ENCODE assay signal across 28 cellular contexts in the genomic region with DNA sequence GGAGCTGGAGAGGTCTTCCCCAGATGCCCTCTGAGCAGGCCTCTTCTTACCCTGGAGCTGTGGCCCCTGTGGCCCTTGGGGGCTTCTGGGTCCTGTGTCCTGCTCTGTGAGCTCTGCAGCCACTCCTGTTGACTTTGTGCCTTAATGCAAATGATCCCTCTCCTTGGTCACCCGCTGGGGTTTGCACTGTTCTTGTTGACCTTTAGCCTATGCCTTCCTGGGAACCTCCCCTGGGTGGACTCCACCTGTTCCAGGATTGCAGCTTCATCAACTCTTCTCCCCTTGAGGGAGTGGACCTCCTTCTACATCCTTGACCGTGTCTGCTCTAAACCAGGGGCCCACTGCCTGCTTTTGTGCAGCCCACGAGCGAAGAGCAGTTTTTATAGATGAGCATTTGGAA.
"Had no signal": no experiment of that assay in that cellular context is flagged by ENCODE, and none has a peak within 500 bp of the region (broad histone marks: within the 10 kb centered on the region; RNA-seq: fewer than 3 reads in every experiment).

No MANE protein-coding gene starts in this region.

- H3K4me1 Mint-ChIP-seq: activated CD4-positive, alpha-beta T cell treated with anti-CD3 and anti-CD28 coated beads, Interleukin-2, amount 10 ng/mL, durations not matched to agents 24 days and 14 days; activated naive CD4-positive, alpha-beta T cell treated with anti-CD3 and anti-CD28 coated beads, Interleukin-2, amount 50 U/mL, for 24 hours; activated naive CD8-positive, alpha-beta T cell treated with anti-CD3 and anti-CD28 coated beads, Interleukin-2, amount 10 ng/mL, durations not matched to agents 7 days and 5 days; activated T-helper 17 cell treated with anti-CD3 and anti-CD28 coated beads, Interleukin-2, amount 50 U/mL, for 72 hours had no signal

- H3K36me3 ChIP-seq: ascending aorta, cardiac muscle cell, SJCRH30 had no signal

- H3K4me3 ChIP-seq: ascending aorta, cardiac muscle cell, SJCRH30, SK-N-MC had no signal

- DNase-seq: activated CD4-positive, alpha-beta T cell treated with anti-CD3 and anti-CD28 coated beads, Interleukin-2, amount 10 ng/mL, durations not matched to agents 24 days and 14 days; activated CD4-positive, alpha-beta T cell treated with anti-CD3 and anti-CD28 coated beads, Interleukin-2, amount 50 U/mL, for 4 hours; activated CD8-positive, alpha-beta T cell treated with anti-CD3 and anti-CD28 coated beads for 36 hours; activated effector memory CD4-positive, alpha-beta T cell treated with anti-CD3 and anti-CD28 coated beads, Interleukin-2, amount 50 U/mL, for 16 hours; activated naive CD4-positive, alpha-beta T cell treated with Interleukin-2 at 50 U/mL for 16 hours; activated naive CD8-positive, alpha-beta T cell treated with anti-CD3 and anti-CD28 coated beads, Interleukin-2, amount 10 ng/mL, durations not matched to agents 7 days and 5 days; activated T-cell treated with anti-CD3 and anti-CD28 coated beads, Interleukin-2, amount 50 U/mL, for 1 hour; activated T-cell treated with anti-CD3 and anti-CD28 coated beads, Interleukin-2, amount 50 U/mL, for 72 hours; amygdala; NCI-H1105; NCI-H1417 treated with DMSO at 0.1 percent for 48 hours; NCI-H1694; NCI-H1930; NCI-H2081 treated with DMSO at 0.1 percent for 48 hours; NCI-H226; NCI-H446 treated with DMSO at 0.1 percent for 48 hours; NCI-H524; NCI-H69; SHP77; SJCRH30 had no signal

- H3K27me3 Mint-ChIP-seq: activated CD4-positive, alpha-beta T cell treated with anti-CD3 and anti-CD28 coated beads, Interleukin-2, amount 10 ng/mL, durations not matched to agents 24 days and 14 days; activated CD8-positive, alpha-beta T cell treated with anti-CD3 and anti-CD28 coated beads for 36 hours had no signal

- H3K9me3 ChIP-seq: ascending aorta, SJCRH30 had no signal

- ATAC-seq: activated CD8-positive, alpha-beta T cell treated with anti-CD3 and anti-CD28 coated beads for 36 hours; activated T-cell treated with anti-CD3 and anti-CD28 coated beads, Interleukin-2, amount 50 U/mL, for 72 hours; activated T-helper 17 cell treated with anti-CD3 and anti-CD28 coated beads, Interleukin-2, amount 50 U/mL, for 72 hours; Panc1 had no signal

- H3K27me3 ChIP-seq: ascending aorta, cardiac muscle cell, SJCRH30 had no signal

- H3K4me1 ChIP-seq: ascending aorta, SJCRH30 had no signal

- H3K36me3 Mint-ChIP-seq: activated naive CD4-positive, alpha-beta T cell treated with anti-CD3 and anti-CD28 coated beads, Interleukin-2, amount 50 U/mL, for 24 hours; activated naive CD8-positive, alpha-beta T cell treated with anti-CD3 and anti-CD28 coated beads, Interleukin-2, amount 10 ng/mL, durations not matched to agents 7 days and 5 days had no signal

- H3K27ac ChIP-seq: ascending aorta, cardiac muscle cell, SJCRH30, SK-N-MC had no signal

- H3K9me3 Mint-ChIP-seq: activated CD4-positive, alpha-beta T cell treated with anti-CD3 and anti-CD28 coated beads, Interleukin-2, amount 10 ng/mL, durations not matched to agents 24 days and 14 days; activated CD8-positive, alpha-beta T cell treated with anti-CD3 and anti-CD28 coated beads for 36 hours; activated naive CD4-positive, alpha-beta T cell treated with anti-CD3 and anti-CD28 coated beads, Interleukin-2, amount 50 U/mL, for 24 hours; activated naive CD8-positive, alpha-beta T cell treated with anti-CD3 and anti-CD28 coated beads, Interleukin-2, amount 10 ng/mL, durations not matched to agents 7 days and 5 days; activated T-cell treated with anti-CD3 and anti-CD28 coated beads, Interleukin-2, amount 50 U/mL, for 72 hours; activated T-helper 17 cell treated with anti-CD3 and anti-CD28 coated beads, Interleukin-2, amount 50 U/mL, for 72 hours; T-helper 1 cell treated with Interleukin-12 subunit alpha and Interleukin-12 subunit beta and Interleukin-4 antibody, amounts not matched to agents 30 μg/mL and 1 μg/mL, for 36 hours; T-helper 2 cell treated with Interferon-gamma antibody and Interleukin-4, amounts not matched to agents 5 μg/mL and 100 μg/mL, for 36 hours had no signal

- H3K27ac Mint-ChIP-seq: activated CD4-positive, alpha-beta T cell treated with anti-CD3 and anti-CD28 coated beads, Interleukin-2, amount 10 ng/mL, durations not matched to agents 24 days and 14 days; activated CD8-positive, alpha-beta T cell treated with anti-CD3 and anti-CD28 coated beads for 36 hours; activated naive CD4-positive, alpha-beta T cell treated with anti-CD3 and anti-CD28 coated beads, Interleukin-2, amount 50 U/mL, for 24 hours; activated naive CD8-positive, alpha-beta T cell treated with anti-CD3 and anti-CD28 coated beads, Interleukin-2, amount 10 ng/mL, durations not matched to agents 7 days and 5 days; activated T-cell treated with anti-CD3 and anti-CD28 coated beads, Interleukin-2, amount 50 U/mL, for 72 hours; activated T-helper 17 cell treated with anti-CD3 and anti-CD28 coated beads, Interleukin-2, amount 50 U/mL, for 72 hours; T-helper 1 cell treated with Interleukin-12 subunit alpha and Interleukin-12 subunit beta and Interleukin-4 antibody, amounts not matched to agents 30 μg/mL and 1 μg/mL, for 36 hours; T-helper 2 cell treated with Interferon-gamma antibody and Interleukin-4, amounts not matched to agents 5 μg/mL and 100 μg/mL, for 36 hours had no signal

- H3K4me3 Mint-ChIP-seq: activated CD4-positive, alpha-beta T cell treated with anti-CD3 and anti-CD28 coated beads, Interleukin-2, amount 10 ng/mL, durations not matched to agents 24 days and 14 days; activated CD8-positive, alpha-beta T cell treated with anti-CD3 and anti-CD28 coated beads for 36 hours; activated naive CD4-positive, alpha-beta T cell treated with anti-CD3 and anti-CD28 coated beads, Interleukin-2, amount 50 U/mL, for 24 hours; activated naive CD8-positive, alpha-beta T cell treated with anti-CD3 and anti-CD28 coated beads, Interleukin-2, amount 10 ng/mL, durations not matched to agents 7 days and 5 days; activated T-cell treated with anti-CD3 and anti-CD28 coated beads, Interleukin-2, amount 50 U/mL, for 72 hours; activated T-helper 17 cell treated with anti-CD3 and anti-CD28 coated beads, Interleukin-2, amount 50 U/mL, for 72 hours; T-helper 1 cell treated with Interleukin-12 subunit alpha and Interleukin-12 subunit beta and Interleukin-4 antibody, amounts not matched to agents 30 μg/mL and 1 μg/mL, for 36 hours; T-helper 2 cell treated with Interferon-gamma antibody and Interleukin-4, amounts not matched to agents 5 μg/mL and 100 μg/mL, for 36 hours had no signal
